ENCODE assay signal across 7 cellular contexts in genomic region chr19:49591731-49592485, GRCh38. TPM values are rescaled to one million over a fixed set of nuclear protein-coding genes. Genes with fewer than 3 reads are reported as not detected.
DNase-seq lines count a peak whose midpoint lies in the region; ATAC-seq and TF ChIP-seq lines count a peak whose summit lies in the region.

No MANE protein-coding gene starts in this region.

- ATAC-seq in HG03439 (IDR thresholded peaks at IDR 0.05; ENCODE audit: unreplicated experiment): no peak

- DNase-seq in NB4 (ENCODE audit: low read depth): peak; percentile 74
- DNase-seq in activated CD4-positive, alpha-beta T cell treated with anti-CD3 and anti-CD28 coated beads for 4 hours: peak; percentile 33
- DNase-seq in effector CD8-positive, alpha-beta T cell (lab: John Stamatoyannopoulos, UW): peak; percentile 45

- peak overlapping the region; percentile 76 for H3K27ac ChIP-seq in mesodermal cell (ENCODE audit: low read depth, low read length, severe bottlenecking)
- peak overlapping the region; percentile 72 for H3K27ac ChIP-seq in subcutaneous abdominal adipose tissue (ENCODE audit: low read depth, low read length)

- 1% methylated on average over 32 to 33 of the region's 51 CpGs for WGBS in mesodermal cell (ENCODE audit: insufficient coverage in 2 of 2), 2 experiments

- peak overlapping the region; percentile 61 to 80 (median 64) for H3K9ac ChIP-seq in subcutaneous abdominal adipose tissue (ENCODE audit: low read length in 5 of 5)

- H3K36me3 ChIP-seq in mesodermal cell (ENCODE audit: control insufficient read depth, insufficient read depth, low read length) (peaks cover 31% of the 10 kb centered on the region), subcutaneous abdominal adipose tissue (ENCODE audit: control insufficient read depth in 5 of 5, insufficient read depth in 5 of 5, low read length in 5 of 5) (peaks cover 4 to 28% (median 21%) of the 10 kb centered on the region in 5 donors)

- TF ChIP-seq CTCF in GM12875 (IDR thresholded peaks at IDR 0.05; ENCODE audit: borderline replicate concordance, insufficient read depth, low read depth, low read length) (no peak), NB4 (IDR thresholded peaks at IDR 0.05; ENCODE audit: low read depth, low read length) (no peak)

- no peak for TF ChIP-seq POLR2A in NB4 (IDR thresholded peaks at IDR 0.05; ENCODE audit: extremely low read depth, insufficient read length)

- H3K4me1 ChIP-seq in mesodermal cell (ENCODE audit: control insufficient read depth, insufficient read depth, low read length, poor library complexity, severe bottlenecking): peaks cover 5% of the 10 kb centered on the region
- peaks cover 5 to 34% (median 33%) of the 10 kb centered on the region in 5 donors for H3K4me1 ChIP-seq in subcutaneous abdominal adipose tissue (ENCODE audit: control insufficient read depth in 5 of 5, insufficient read depth in 5 of 5, low read length in 5 of 5)

- H3K9me3 ChIP-seq in mesodermal cell (ENCODE audit: control insufficient read depth, low read length) (no peaks in the 10 kb centered on the region), subcutaneous abdominal adipose tissue (ENCODE audit: control insufficient read depth in 5 of 5, low read length in 5 of 5) (no peaks in the 10 kb centered on the region)

- H3K27me3 ChIP-seq in subcutaneous abdominal adipose tissue (ENCODE audit: control insufficient read depth in 5 of 5, insufficient read depth in 4 of 5, low read length in 5 of 5): no peaks in the 10 kb centered on the region

- peak overlapping the region; percentile 92 for H3K4me3 ChIP-seq in GM12875 (ENCODE audit: low read depth, low read length)
- H3K4me3 ChIP-seq in NB4 (ENCODE audit: low read depth, low read length): peak overlapping the region; percentile 85
- peak overlapping the region; percentile 93 for H3K4me3 ChIP-seq in mesodermal cell (ENCODE audit: extremely low read depth, insufficient read depth, low read length, poor library complexity, severe bottlenecking)
- peak overlapping the region; percentile 76 to 88 (median 81) for H3K4me3 ChIP-seq in subcutaneous abdominal adipose tissue (ENCODE audit: low read depth in 1 of 5, low read length in 5 of 5)

RNA-seq across cellular contexts. Expression of gene PRR12, which starts 0.9 kb away (rescaled TPM):
- 23.4 TPM for polyA plus RNA-seq in mesodermal cell (2013, experiment 1 of 2)
- 18.2 TPM for polyA plus RNA-seq in mesodermal cell (2013, experiment 2 of 2)

RNA-seq across cellular contexts. Expression of gene PRRG2, which starts 10.8 kb away (rescaled TPM):
- 0.88 TPM for polyA plus RNA-seq in mesodermal cell (2013, experiment 1 of 2)
- 0.30 TPM for polyA plus RNA-seq in mesodermal cell (2013, experiment 2 of 2)

RNA-seq across cellular contexts. Expression of gene NOSIP, which starts 11.6 kb away (rescaled TPM):
- 65.4 TPM for polyA plus RNA-seq in mesodermal cell (2013, experiment 1 of 2)
- 56.2 TPM for polyA plus RNA-seq in mesodermal cell (2013, experiment 2 of 2)

RNA-seq across cellular contexts. Expression of gene RRAS, which starts 48.0 kb away (rescaled TPM):
- 103 TPM for polyA plus RNA-seq in mesodermal cell (2013, experiment 1 of 2)
- 83.2 TPM for polyA plus RNA-seq in mesodermal cell (2013, experiment 2 of 2)

RNA-seq across cellular contexts. Expression of gene SCAF1, which starts 50.1 kb away (rescaled TPM):
- 49.0 TPM for polyA plus RNA-seq in mesodermal cell (2013, experiment 1 of 2)
- polyA plus RNA-seq in mesodermal cell (2013, experiment 2 of 2): 40.9 TPM
